18 cellular contexts compared by ENCODE assay signal in the genomic region with DNA sequence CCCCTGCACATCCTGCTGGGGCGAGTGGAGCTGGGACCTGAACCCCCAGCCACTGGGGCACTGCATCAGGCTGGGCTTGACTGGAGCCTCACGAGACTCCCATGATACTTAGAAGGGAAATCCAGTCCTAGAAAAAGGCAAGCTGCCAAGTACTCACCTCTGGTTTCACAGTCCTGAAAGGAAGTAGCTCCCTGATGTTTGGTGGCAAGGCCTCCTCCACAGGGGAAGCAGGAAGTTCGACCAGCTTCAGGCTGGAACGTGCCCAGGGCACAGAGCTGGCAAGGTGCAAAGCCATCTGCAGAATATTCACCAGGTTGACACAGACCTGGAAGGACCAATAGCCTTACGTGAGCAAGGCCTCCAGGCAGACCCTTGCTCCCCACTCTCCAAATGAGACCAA. TPM values are rescaled to one million over a fixed set of nuclear protein-coding genes. Genes with fewer than 3 reads are reported as not detected.
DNase-seq lines count a peak whose midpoint lies in the region; ATAC-seq, FAIRE-seq and TF ChIP-seq lines count a peak whose summit lies in the region.
"Had no signal": no experiment of that assay in that cellular context is flagged by ENCODE, and none has a peak within 500 bp of the region (broad histone marks: within the 10 kb centered on the region; RNA-seq: fewer than 3 reads in every experiment).

No MANE protein-coding gene starts in this region.

- no peak overlapping the region for H4K91ac ChIP-seq in IMR-90 (ENCODE audit: insufficient read depth, low read depth, low read length)

- H3K18ac ChIP-seq in IMR-90 (ENCODE audit: low read depth, low read length) = no peak overlapping the region

- 100% methylated on average over 1 of the region's 5 CpGs; no CpG with 5 or more reads in 1 of the 2 experiments for WGBS in IMR-90 (ENCODE audit: extremely low coverage in 2 of 2, insufficient read length in 1 of 2), 2 experiments

- H4K8ac ChIP-seq in IMR-90 (ENCODE audit: low read depth in 2 of 2, low read length in 2 of 2) = no peak overlapping the region

- no peak overlapping the region for H2AK5ac ChIP-seq in IMR-90 (ENCODE audit: low read depth, low read length)

- ATAC-seq in IMR-90 (ENCODE audit: low read depth) (no peak), GM18502 (IDR thresholded peaks at IDR 0.05; ENCODE audit: poor library complexity, unreplicated experiment) (no peak)
- peak; percentile 16 for ATAC-seq in naive thymus-derived CD4-positive, alpha-beta T cell
- ATAC-seq: K562, PC-3 had no signal

- H3K27me3 Mint-ChIP-seq in naive thymus-derived CD4-positive, alpha-beta T cell = peaks cover 0 to 20% (median 0%) of the 10 kb centered on the region in 5 donors

- H3K56ac ChIP-seq in IMR-90 (ENCODE audit: extremely low read depth, insufficient read depth, low read length) = no peak overlapping the region

- H3K4me3 ChIP-seq in IMR-90 (ENCODE audit: insufficient read depth, low read depth, low read length) (no peak overlapping the region), bronchial epithelial cell (ENCODE audit: low read depth, low read length) (no peak overlapping the region)
- H3K4me3 ChIP-seq in naive thymus-derived CD4-positive, alpha-beta T cell (ENCODE audit: low read length) = no peak overlapping the region
- H3K4me3 ChIP-seq: BLaER1, K562, SK-N-MC had no signal

- DNase-seq in DMS53 (lab: John Stamatoyannopoulos, UW) (peak; percentile 9), DMS53 treated with DMSO at 0.1 percent for 48 hours (lab: John Stamatoyannopoulos, UW; ENCODE audit: unreplicated experiment) (no peak), IMR-90 (no peak), bronchial epithelial cell (ENCODE audit: low read depth) (peak; percentile 51), RKO (ENCODE audit: low spot score) (no peak), D341Med (ENCODE audit: low spot score) (no peak)
- no peak for DNase-seq in naive thymus-derived CD4-positive, alpha-beta T cell
- DNase-seq: 8988T, DMS79, GOT3, NCI-H146, PC-3 had no signal

- H3K14ac ChIP-seq in IMR-90 (replicated peaks; ENCODE audit: low read depth, low read length) = no peak overlapping the region

- no peak overlapping the region for H2AK9ac ChIP-seq in IMR-90 (replicated peaks; ENCODE audit: low read depth, low read length, poor library complexity)

- no TSS peak for BruUV-seq in IMR-90 (replicated peaks; lab: Mats Ljungman, UMichigan)

- no peaks in the 10 kb centered on the region for H3K27me3 ChIP-seq in IMR-90 (ENCODE audit: control insufficient read depth, insufficient read depth, low read length)
- H3K27me3 ChIP-seq in bronchial epithelial cell (ENCODE audit: control insufficient read depth, insufficient read depth, low read length) = no peaks in the 10 kb centered on the region
- H3K27me3 ChIP-seq in naive thymus-derived CD4-positive, alpha-beta T cell (ENCODE audit: control insufficient read depth in 2 of 2, insufficient read depth in 2 of 2, low read length in 2 of 2) = no peaks in the 10 kb centered on the region
- H3K27me3 ChIP-seq: BLaER1 had no signal

- no peak overlapping the region for H3K9ac ChIP-seq in IMR-90 (ENCODE audit: low read depth, low read length)
- H3K9ac ChIP-seq: BLaER1 had no signal

- no peak for TF ChIP-seq POLR2A in IMR-90 (IDR thresholded peaks at IDR 0.05; ENCODE audit: low read depth, low read length)

- no peaks in the 10 kb centered on the region for H3K9me3 Mint-ChIP-seq in naive thymus-derived CD4-positive, alpha-beta T cell

- no peak overlapping the region for H3K27ac Mint-ChIP-seq in naive thymus-derived CD4-positive, alpha-beta T cell

- H2BK120ac ChIP-seq in IMR-90 (ENCODE audit: low read depth, low read length) = no peak overlapping the region

- no peaks in the 10 kb centered on the region for H3K36me3 Mint-ChIP-seq in naive thymus-derived CD4-positive, alpha-beta T cell

- POLR2A ChIA-PET in IMR-90 (lab: Charles Lee; ENCODE audit: unreplicated experiment) = no interaction called here
- POLR2A ChIA-PET in naive thymus-derived CD4-positive, alpha-beta T cell (lab: Charles Lee) = no interaction called here

- no peak overlapping the region for H3K27ac ChIP-seq in IMR-90 (ENCODE audit: insufficient read depth, low read length)
- no peak overlapping the region for H3K27ac ChIP-seq in naive thymus-derived CD4-positive, alpha-beta T cell (ENCODE audit: low read depth, low read length)
- H3K27ac ChIP-seq: BLaER1, SK-N-MC had no signal

- no peak overlapping the region for H3K4ac ChIP-seq in IMR-90 (ENCODE audit: low read depth, low read length)

- no peaks in the 10 kb centered on the region for H4K20me1 ChIP-seq in IMR-90 (ENCODE audit: insufficient read depth, low read length)
- H4K20me1 ChIP-seq: BLaER1 had no signal

- no peak for FAIRE-seq in bronchial epithelial cell (lab: Jason Lieb, UNC)
- FAIRE-seq: G401.6, GM12891, K562 had no signal

- no peaks in the 10 kb centered on the region for H3K9me3 ChIP-seq in IMR-90 (ENCODE audit: control insufficient read depth, insufficient read depth, low read length)
- no peaks in the 10 kb centered on the region for H3K9me3 ChIP-seq in naive thymus-derived CD4-positive, alpha-beta T cell (ENCODE audit: control insufficient read depth in 2 of 3, low read length in 3 of 3)
- H3K9me3 ChIP-seq: BLaER1 had no signal

- no peak overlapping the region for H2BK20ac ChIP-seq in IMR-90 (ENCODE audit: low read depth, low read length)

- H3K9me1 ChIP-seq in IMR-90 (ENCODE audit: insufficient read depth, low read length) = peaks cover 5% of the 10 kb centered on the region

- no peak overlapping the region for H3K4me3 Mint-ChIP-seq in naive thymus-derived CD4-positive, alpha-beta T cell

- H2BK5ac ChIP-seq in IMR-90 (ENCODE audit: low read depth, low read length, poor library complexity, severe bottlenecking) = no peak overlapping the region

- no peaks in the 10 kb centered on the region for H3K79me1 ChIP-seq in IMR-90 (ENCODE audit: low read depth in 1 of 2, low read length in 2 of 2)

- no peak for TF ChIP-seq RAD21 in IMR-90 (IDR thresholded peaks at IDR 0.05; ENCODE audit: low read length)

- dilution Hi-C loops in IMR-90 (cut with HindIII; ENCODE audit: low sequenced_read_pairs, unreplicated experiment) = no loop called here

- H3K4me2 ChIP-seq in IMR-90 (ENCODE audit: low read depth, low read length) = no peak overlapping the region
- H3K4me2 ChIP-seq: BLaER1 had no signal

- H3K4me1 Mint-ChIP-seq in naive thymus-derived CD4-positive, alpha-beta T cell = peaks cover 0 to 1% (median 0%) of the 10 kb centered on the region in 7 donors

- H3K36me3 ChIP-seq in IMR-90 (ENCODE audit: control insufficient read depth, insufficient read depth, low read length) (no peaks in the 10 kb centered on the region), bronchial epithelial cell (ENCODE audit: control insufficient read depth, insufficient read depth, low read length) (no peaks in the 10 kb centered on the region)
- H3K36me3 ChIP-seq in naive thymus-derived CD4-positive, alpha-beta T cell (ENCODE audit: control insufficient read depth in 2 of 3, insufficient read depth in 3 of 3, low read length in 3 of 3) = no peaks in the 10 kb centered on the region
- H3K36me3 ChIP-seq: BLaER1 had no signal

- no peak overlapping the region for H4K5ac ChIP-seq in IMR-90 (ENCODE audit: low read depth, low read length)

- peak overlapping the region; percentile 10 for H2AFZ ChIP-seq in IMR-90 (replicated peaks; ENCODE audit: low read length, poor library complexity)

- no peak overlapping the region for H2BK15ac ChIP-seq in IMR-90 (ENCODE audit: low read depth, low read length)

- TF ChIP-seq CTCF in IMR-90 (conservative IDR thresholded peaks at IDR 0.05; ENCODE audit: low read depth, low read length) (no peak), bronchial epithelial cell (IDR thresholded peaks at IDR 0.05; ENCODE audit: insufficient read depth, low read length, severe bottlenecking) (no peak)

- intact Hi-C loops in IMR-90 (cut with micrococcal nuclease) = no loop called here
- intact Hi-C loops in naive thymus-derived CD4-positive, alpha-beta T cell (cut with micrococcal nuclease) = no loop called here

- H3K23ac ChIP-seq in IMR-90 (ENCODE audit: low read depth, low read length) = no peak overlapping the region

- H3K4me1 ChIP-seq in IMR-90 (ENCODE audit: control insufficient read depth, insufficient read depth, low read length) = no peaks in the 10 kb centered on the region
- H3K4me1 ChIP-seq in naive thymus-derived CD4-positive, alpha-beta T cell (ENCODE audit: control insufficient read depth in 2 of 2, insufficient read depth in 2 of 2, low read length in 2 of 2) = no peaks in the 10 kb centered on the region

- CTCF ChIA-PET in IMR-90 (lab: Yijun Ruan, JAX) = no interaction called here
- CTCF ChIA-PET in naive thymus-derived CD4-positive, alpha-beta T cell (lab: Charles Lee) = no interaction called here

- in situ Hi-C loops in IMR-90 (cut with MboI; ENCODE audit: low sequenced_read_pairs) = no loop called here

TF ChIP-seq in IMR-90, 13 proteins besides CTCF, POLR2A, EP300 and RAD21 (continues in another document):
- TF ChIP-seq MAZ (IDR thresholded peaks at IDR 0.05; ENCODE audit: borderline replicate concordance, low read depth, low read length) (no peak), CHD1 (IDR thresholded peaks at IDR 0.05; ENCODE audit: low read depth, low read length) (no peak), NFE2L2 (IDR thresholded peaks at IDR 0.05; ENCODE audit: low read depth, low read length) (no peak), FOS (IDR thresholded peaks at IDR 0.05; ENCODE audit: low read depth, low read length) (no peak), MAFK (IDR thresholded peaks at IDR 0.05; ENCODE audit: low read depth, low read length) (no peak), CEBPB (IDR thresholded peaks at IDR 0.05; ENCODE audit: low read depth, low read length) (no peak), RFX5 (IDR thresholded peaks at IDR 0.05; ENCODE audit: low read depth, low read length) (no peak), MXI1 (IDR thresholded peaks at IDR 0.05; ENCODE audit: borderline replicate concordance, low read depth, low read length) (no peak), RCOR1 (IDR thresholded peaks at IDR 0.05; ENCODE audit: insufficient replicate concordance, low read length) (no peak)
- TF ChIP-seq, protein P1, sequence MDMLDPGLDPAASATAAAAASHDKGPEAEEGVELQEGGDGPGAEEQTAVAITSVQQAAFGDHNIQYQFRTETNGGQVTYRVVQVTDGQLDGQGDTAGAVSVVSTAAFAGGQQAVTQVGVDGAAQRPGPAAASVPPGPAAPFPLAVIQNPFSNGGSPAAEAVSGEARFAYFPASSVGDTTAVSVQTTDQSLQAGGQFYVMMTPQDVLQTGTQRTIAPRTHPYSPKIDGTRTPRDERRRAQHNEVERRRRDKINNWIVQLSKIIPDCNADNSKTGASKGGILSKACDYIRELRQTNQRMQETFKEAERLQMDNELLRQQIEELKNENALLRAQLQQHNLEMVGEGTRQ (IDR thresholded peaks at IDR 0.05; ENCODE audit: low read depth, low read length) = no peak

RNA-seq across cellular contexts. Expression of gene NRIP3, which starts 26.8 kb away (rescaled TPM):
- total RNA-seq in IMR-90 (2012; rRNA removed) = 43.6 and 46.4 TPM in 2 replicates
- 9.8 and 11.5 TPM in 2 replicates for polyA plus RNA-seq in IMR-90 (2012; rRNA removed)
- 4.5 and 5.7 TPM in 2 replicates for polyA plus RNA-seq in IMR-90 (2012; cell fraction: cytosol; rRNA removed)
- polyA plus RNA-seq in IMR-90 (2012; cell fraction: nucleus; rRNA removed; ENCODE audit: low replicate concordance) = 5.0 and 13.6 TPM in 2 replicates
- total RNA-seq in bronchial epithelial cell = 1.6 and 2.2 TPM in 2 replicates
- 10 to 100 TPM in 1 of 5 experiments, 1 to 10 TPM in 2, under 1 TPM in 2; 0.59 to 11.0 (median 3.4) TPM for total RNA-seq in naive thymus-derived CD4-positive, alpha-beta T cell
- polyA plus RNA-seq in naive thymus-derived CD4-positive, alpha-beta T cell = under 1 TPM in 1 of 2 donors, not detected in 1; 0.13 TPM
- total RNA-seq: PC-3 had no signal

Comparison
In these comparisons a context has a peak if more than half of its experiments do, and no peak if none do; other contexts are left out.
1. DNase-seq: peak in DMS53 (single experiment) and bronchial epithelial cell (single experiment); none in DMS53 treated with DMSO at 0.1 percent for 48 hours (single experiment), IMR-90 (single experiment), naive thymus-derived CD4-positive, alpha-beta T cell (0 of 9), RKO (single experiment) and D341Med (single experiment).